In the genomic region with DNA sequence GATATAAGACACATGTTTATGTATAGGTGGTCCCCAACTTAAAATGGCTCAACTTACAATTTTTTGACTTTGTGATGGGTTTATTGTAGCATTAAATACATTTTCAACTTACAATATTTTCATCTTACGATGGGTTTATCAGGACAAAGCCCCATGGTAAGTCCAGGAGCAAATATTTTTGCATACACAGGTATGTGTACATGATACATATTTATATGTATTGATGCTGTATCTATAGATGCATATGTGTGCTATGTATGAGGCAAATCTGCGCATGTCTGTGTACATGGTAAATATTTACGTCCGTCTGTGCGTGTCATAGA, we compare ENCODE assay signal across 8 cellular contexts. TPM values are rescaled to one million over a fixed set of nuclear protein-coding genes. Genes with fewer than 3 reads are reported as not detected.
DNase-seq lines count a peak whose midpoint lies in the region; ATAC-seq and TF ChIP-seq lines count a peak whose summit lies in the region.

No MANE protein-coding gene starts in this region.

- peak overlapping the region; percentile 78 for H3K4me2 ChIP-seq in PC-9

- peak overlapping the region; percentile 61 for H3K9ac ChIP-seq in ES-I3 (ENCODE audit: low read depth, low read length)

- H3K27ac ChIP-seq in PC-9 = peak overlapping the region; percentile 88
- H3K27ac ChIP-seq in esophagus (ENCODE audit: low read depth in 2 of 2, low read length in 1 of 2) = peak overlapping the region; percentile 94 to 96

- CTCF ChIA-PET in PC-9 (lab: Charles Lee) = no interaction called here

- H2AFZ ChIP-seq in PC-9 = peak overlapping the region; percentile 71

- no peaks in the 10 kb centered on the region for H3K36me3 ChIP-seq in ES-I3 (ENCODE audit: insufficient read depth, low read length)
- H3K36me3 ChIP-seq in PC-9 (ENCODE audit: low read depth) = peaks cover 23% of the 10 kb centered on the region
- H3K36me3 ChIP-seq in esophagus (ENCODE audit: control insufficient read depth in 2 of 2, insufficient read depth in 2 of 2, low read length in 1 of 2) = peaks cover 5 to 11% of the 10 kb centered on the region in 2 donors

- POLR2A ChIA-PET in PC-9 (lab: Charles Lee; ENCODE audit: unreplicated experiment) = interaction anchor here (0.5 kb wide), 1 partner anchor 8 kb away, joined by 9 read pairs; no protein-coding TSS in a partner anchor

- H3F3A ChIP-seq in PC-9 (ENCODE audit: insufficient read depth, low read depth) = peaks cover 30% of the 10 kb centered on the region

- H4K20me1 ChIP-seq in PC-9 (ENCODE audit: insufficient read depth) = peaks cover 32% of the 10 kb centered on the region

- H3K9me3 Mint-ChIP-seq in progenitor cell of endocrine pancreas (ENCODE audit: low read depth) = no peaks in the 10 kb centered on the region

- peaks cover 39% of the 10 kb centered on the region for H3K79me2 ChIP-seq in PC-9 (ENCODE audit: low read depth)

- H3K4me3 ChIP-seq in PC-9 (peak overlapping the region; percentile 76), esophagus (ENCODE audit: low read depth in 1 of 2, low read length in 2 of 2) (peak overlapping the region; percentile 78 to 80)

- H3K4me1 Mint-ChIP-seq in progenitor cell of endocrine pancreas (ENCODE audit: low read depth) = peaks cover 17% of the 10 kb centered on the region

- H3K4me1 ChIP-seq in ES-I3 (ENCODE audit: insufficient read depth, low read length) = no peaks in the 10 kb centered on the region; the same call in 1 of the 2 replicates
- peaks cover 36% of the 10 kb centered on the region for H3K4me1 ChIP-seq in PC-9 (replicated peaks; ENCODE audit: insufficient read depth)
- H3K4me1 ChIP-seq in esophagus (ENCODE audit: control insufficient read depth in 2 of 2, insufficient read depth in 2 of 2, low read length in 1 of 2) = peaks cover 5 to 16% of the 10 kb centered on the region in 2 donors

- TF ChIP-seq CTCF in PC-9 (conservative IDR thresholded peaks at IDR 0.05) (no peak), progenitor cell of endocrine pancreas (IDR thresholded peaks at IDR 0.05; ENCODE audit: unreplicated experiment) (no peak)

- no peaks in the 10 kb centered on the region for H3K9me2 ChIP-seq in PC-9 (ENCODE audit: insufficient read depth)

- peak overlapping the region; percentile 96 for H3K27ac Mint-ChIP-seq in progenitor cell of endocrine pancreas

- no peaks in the 10 kb centered on the region for H3K9me3 ChIP-seq in ES-I3 (ENCODE audit: control insufficient read depth, insufficient read depth, low read length)
- no peaks in the 10 kb centered on the region for H3K9me3 ChIP-seq in PC-9 (ENCODE audit: insufficient read depth, low read depth)
- H3K9me3 ChIP-seq in esophagus (ENCODE audit: control insufficient read depth in 2 of 2, insufficient read depth in 1 of 2, low read depth in 1 of 2, low read length in 1 of 2) = no peaks in the 10 kb centered on the region

- H3K36me3 Mint-ChIP-seq in progenitor cell of endocrine pancreas (ENCODE audit: insufficient read depth) = peaks cover 7% of the 10 kb centered on the region

- intact Hi-C loops in PC-9 (cut with micrococcal nuclease; ENCODE audit: unreplicated experiment) = loop anchor here (5.0 to 10.0 kb wide), 3 partner anchors 123 to 1333 kb away; partner anchors contain the start of gene MNX1

- 23 to 29% methylated on average over 5 of the region's 5 CpGs for WGBS in esophagus, 2 donors

- H3K27me3 Mint-ChIP-seq in progenitor cell of endocrine pancreas = no peaks in the 10 kb centered on the region

- no peak for ATAC-seq in HG02938 (IDR thresholded peaks at IDR 0.05; ENCODE audit: unreplicated experiment)
- ATAC-seq in HG02870 (IDR thresholded peaks at IDR 0.05; ENCODE audit: unreplicated experiment) = no peak

- no peaks in the 10 kb centered on the region for H3K27me3 ChIP-seq in PC-9 (ENCODE audit: insufficient read depth, low read depth)
- no peaks in the 10 kb centered on the region for H3K27me3 ChIP-seq in esophagus (ENCODE audit: control insufficient read depth in 1 of 2, insufficient read depth in 2 of 2, low read length in 2 of 2)

- DNase-seq in PC-9 (no peak), progenitor cell of endocrine pancreas (ENCODE audit: low spot score, unreplicated experiment) (no peak), AG08395 (ENCODE audit: low spot score) (no peak), NCI-H1436 treated with DMSO at 0.1 percent for 48 hours (lab: John Stamatoyannopoulos, UW) (no peak)

- H3K4me3 Mint-ChIP-seq in progenitor cell of endocrine pancreas (ENCODE audit: low read depth) = peak overlapping the region; percentile 80

- no TSS peak for BruUV-seq in PC-9 (replicated peaks; lab: Mats Ljungman, UMichigan)

RNA-seq across cellular contexts. Expression of gene UBE3C, which starts 0.7 kb away (rescaled TPM):
- total RNA-seq in PC-9 (2021) = 71.0 and 77.6 TPM in 2 replicates
- polyA plus RNA-seq in esophagus = 10 to 100 TPM; 12.6 to 23.0 TPM
- total RNA-seq in progenitor cell of endocrine pancreas = 60.9 and 62.5 TPM in 2 replicates
